Comparison of ENCODE assay signal across 20 cellular contexts in genomic region chr12:132139912-132140311, GRCh38.
"Had no signal": no experiment of that assay in that cellular context is flagged by ENCODE, and none has a peak within 500 bp of the region (broad histone marks: within the 10 kb centered on the region; RNA-seq: fewer than 3 reads in every experiment).

No MANE protein-coding gene starts in this region.

- ATAC-seq: activated CD8-positive, alpha-beta memory T cell treated with anti-CD3 and anti-CD28 coated beads, Interleukin-2, amount 10 ng/mL, durations not matched to agents 7 days and 5 days; activated CD8-positive, alpha-beta T cell treated with anti-CD3 and anti-CD28 coated beads for 36 hours; activated T-helper 17 cell treated with anti-CD3 and anti-CD28 coated beads, Interleukin-2, amount 50 U/mL, for 72 hours; body of pancreas; mucosa of descending colon; psoas muscle; T-cell had no signal

- H3K4me1 Mint-ChIP-seq: activated T-helper 17 cell treated with anti-CD3 and anti-CD28 coated beads, Interleukin-2, amount 50 U/mL, for 72 hours had no signal

- H3K4me3 Mint-ChIP-seq: activated B cell treated with CpG ODN at 0.5 μM for 24 hours; activated CD8-positive, alpha-beta memory T cell treated with anti-CD3 and anti-CD28 coated beads, Interleukin-2, amount 10 ng/mL, durations not matched to agents 7 days and 5 days; activated CD8-positive, alpha-beta T cell treated with anti-CD3 and anti-CD28 coated beads for 36 hours; activated T-helper 17 cell treated with anti-CD3 and anti-CD28 coated beads, Interleukin-2, amount 50 U/mL, for 72 hours; dendritic cell treated with granulocyte-macrophage colony-stimulating factor and Interleukin-4, amounts not matched to agents 40 ng/mL and 50 ng/mL, for 4 days; stimulated activated naive CD8-positive, alpha-beta T cell treated with anti-CD3 and anti-CD28 coated beads, Interleukin-15, Interleukin-2, amounts not matched to agents 100 ng/mL and 50 ng/mL, for 24 hours; T-cell had no signal

- H3K27me3 Mint-ChIP-seq: activated B cell treated with CpG ODN at 0.5 μM for 24 hours; activated CD8-positive, alpha-beta memory T cell treated with anti-CD3 and anti-CD28 coated beads, Interleukin-2, amount 10 ng/mL, durations not matched to agents 7 days and 5 days; activated CD8-positive, alpha-beta T cell treated with anti-CD3 and anti-CD28 coated beads for 36 hours; activated T-helper 17 cell treated with anti-CD3 and anti-CD28 coated beads, Interleukin-2, amount 50 U/mL, for 72 hours; dendritic cell treated with granulocyte-macrophage colony-stimulating factor and Interleukin-4, amounts not matched to agents 40 ng/mL and 50 ng/mL, for 4 days; stimulated activated naive CD8-positive, alpha-beta T cell treated with anti-CD3 and anti-CD28 coated beads, Interleukin-15, Interleukin-2, amounts not matched to agents 100 ng/mL and 50 ng/mL, for 24 hours had no signal

- DNase-seq: activated B cell treated with CpG ODN at 0.5 μM for 24 hours; activated CD4-positive, alpha-beta T cell treated with anti-CD3 and anti-CD28 coated beads for 48 hours; activated CD8-positive, alpha-beta memory T cell treated with anti-CD3 and anti-CD28 coated beads, Interleukin-2, amount 10 ng/mL, durations not matched to agents 7 days and 5 days; activated CD8-positive, alpha-beta T cell treated with anti-CD3 and anti-CD28 coated beads for 36 hours; activated naive CD4-positive, alpha-beta T cell treated with Interleukin-2 at 50 U/mL for 16 hours; body of pancreas; effector CD4-positive, alpha-beta T cell; erythroblast; foreskin fibroblast; mesenchymal stem cell; stimulated activated CD4-positive, alpha-beta T cell treated with anti-CD3 and anti-CD28 coated beads, Interleukin-12 subunit alpha, Interleukin-12 subunit beta, amount 100 ng/mL, for 4 hours; stimulated activated CD4-positive, alpha-beta T cell treated with anti-CD3 and anti-CD28 coated beads, Interleukin-4, amount 100 ng/mL, for 4 hours; substantia nigra; T1000 had no signal

- H3K9me3 Mint-ChIP-seq: activated B cell treated with CpG ODN at 0.5 μM for 24 hours; activated CD8-positive, alpha-beta T cell treated with anti-CD3 and anti-CD28 coated beads for 36 hours; activated T-helper 17 cell treated with anti-CD3 and anti-CD28 coated beads, Interleukin-2, amount 50 U/mL, for 72 hours; dendritic cell treated with granulocyte-macrophage colony-stimulating factor and Interleukin-4, amounts not matched to agents 40 ng/mL and 50 ng/mL, for 4 days; stimulated activated naive CD8-positive, alpha-beta T cell treated with anti-CD3 and anti-CD28 coated beads, Interleukin-15, Interleukin-2, amounts not matched to agents 100 ng/mL and 50 ng/mL, for 24 hours; T-cell had no signal

- H3K27ac Mint-ChIP-seq: activated B cell treated with CpG ODN at 0.5 μM for 24 hours; activated CD8-positive, alpha-beta memory T cell treated with anti-CD3 and anti-CD28 coated beads, Interleukin-2, amount 10 ng/mL, durations not matched to agents 7 days and 5 days; activated CD8-positive, alpha-beta T cell treated with anti-CD3 and anti-CD28 coated beads for 36 hours; activated T-helper 17 cell treated with anti-CD3 and anti-CD28 coated beads, Interleukin-2, amount 50 U/mL, for 72 hours; dendritic cell treated with granulocyte-macrophage colony-stimulating factor and Interleukin-4, amounts not matched to agents 40 ng/mL and 50 ng/mL, for 4 days; stimulated activated naive CD8-positive, alpha-beta T cell treated with anti-CD3 and anti-CD28 coated beads, Interleukin-15, Interleukin-2, amounts not matched to agents 100 ng/mL and 50 ng/mL, for 24 hours; T-cell had no signal
